13 cellular contexts compared by ENCODE assay signal in the genomic region with DNA sequence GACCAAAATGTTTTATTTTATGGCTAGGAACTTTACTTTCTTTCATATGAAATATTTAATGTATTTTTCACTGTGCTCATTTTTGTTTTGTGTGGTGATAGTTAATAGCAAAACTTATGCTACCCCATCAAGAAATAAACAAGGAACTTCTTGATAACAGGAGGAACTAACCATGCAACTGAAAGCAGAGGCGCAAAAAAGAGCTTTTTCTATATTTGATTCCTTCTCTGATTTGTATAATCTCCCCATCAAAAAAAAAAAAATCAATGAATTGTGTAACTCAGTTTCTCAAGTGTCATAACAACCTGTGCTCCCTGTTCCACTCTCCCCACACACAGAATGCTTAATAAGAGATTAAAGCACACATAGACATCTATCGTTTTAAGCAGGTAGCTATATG.
DNase-seq lines count a peak whose midpoint lies in the region; ATAC-seq and TF ChIP-seq lines count a peak whose summit lies in the region.
"Had no signal": no experiment of that assay in that cellular context is flagged by ENCODE, and none has a peak within 500 bp of the region (broad histone marks: within the 10 kb centered on the region; RNA-seq: fewer than 3 reads in every experiment).

No MANE protein-coding gene starts in this region.

- H3K9me3 Mint-ChIP-seq in CD14-positive monocyte = peaks cover 0 to 2% (median 0%) of the 10 kb centered on the region in 7 donors
- H3K9me3 Mint-ChIP-seq: nephron progenitor cell; stimulated activated naive CD8-positive, alpha-beta T cell treated with anti-CD3 and anti-CD28 coated beads, Interleukin-15, amount 100 ng/mL, for 72 hours had no signal

- H3K36me3 ChIP-seq in GM23248 (ENCODE audit: low read depth) (no peaks in the 10 kb centered on the region), left lung (no peaks in the 10 kb centered on the region), spleen (no peaks in the 10 kb centered on the region)

- 0 out of 2 replicates have a peak overlapping the region, but pooled peaks have one; percentile 83 for H2AFZ ChIP-seq in GM23248

- H3F3A ChIP-seq in GM23248 (ENCODE audit: insufficient read depth) = peaks cover 19% of the 10 kb centered on the region

- ATAC-seq in left lung (no peak), HG02938 (IDR thresholded peaks at IDR 0.05; ENCODE audit: unreplicated experiment) (no peak)
- ATAC-seq: stimulated activated naive CD8-positive, alpha-beta T cell treated with anti-CD3 and anti-CD28 coated beads, Interleukin-15, amount 100 ng/mL, for 72 hours had no signal

- no peak for TF ChIP-seq POLR2A in spleen (IDR thresholded peaks at IDR 0.05)

- H4K20me1 ChIP-seq in GM23248 (ENCODE audit: insufficient read depth) = no peaks in the 10 kb centered on the region

- H3K27me3 Mint-ChIP-seq in CD14-positive monocyte (ENCODE audit: low read depth in 3 of 3) = peaks cover 0 to 7% (median 0%) of the 10 kb centered on the region in 3 donors
- H3K27me3 Mint-ChIP-seq: stimulated activated naive CD8-positive, alpha-beta T cell treated with anti-CD3 and anti-CD28 coated beads, Interleukin-15, amount 100 ng/mL, for 72 hours had no signal

- no peak for DNase-seq in CD14-positive monocyte (ENCODE audit: low spot score)
- DNase-seq in GM23248 = no peak
- no peak for DNase-seq in left lung
- no peak for DNase-seq in spleen
- no peak for DNase-seq in NCI-H446 treated with DMSO at 0.1 percent for 48 hours (lab: John Stamatoyannopoulos, UW)
- no peak for DNase-seq in NCI-H2227 treated with DMSO at 0.1 percent for 48 hours (lab: John Stamatoyannopoulos, UW)
- DNase-seq: activated gamma-delta T cell treated with Interleukin-2 at 50 U/mL for 16 hours; DMS 273 treated with DMSO at 0.1 percent for 48 hours; NCI-H1694; nephron progenitor cell; SHP77 treated with DMSO at 0.1 percent for 48 hours; stimulated activated naive CD8-positive, alpha-beta T cell treated with anti-CD3 and anti-CD28 coated beads, Interleukin-15, amount 100 ng/mL, for 72 hours had no signal

- peaks cover 3 to 4% of the 10 kb centered on the region in 2 donors for H3K36me3 Mint-ChIP-seq in CD14-positive monocyte

- TF ChIP-seq CTCF in CD14-positive monocyte (IDR thresholded peaks at IDR 0.05) (no peak), left lung (IDR thresholded peaks at IDR 0.05) (no peak), spleen (IDR thresholded peaks at IDR 0.05 in 8 of 11, conservative IDR thresholded peaks at IDR 0.05 in 3 of 11) (no peak)

- intact Hi-C loops in CD14-positive monocyte (cut with micrococcal nuclease) (loop anchor here in 1 of 2 donors (5.0 kb wide), 1 partner anchor 70 kb away; a partner anchor contains a TSS), left lung (cut with DNase I) (no loop called here), spleen (cut with DNase I; ENCODE audit: low total_unique reads) (no loop called here)

- no peaks in the 10 kb centered on the region for H3K79me2 ChIP-seq in GM23248 (ENCODE audit: insufficient read depth)

- H3K4me1 ChIP-seq in GM23248 (ENCODE audit: insufficient read depth) (peaks cover 26% of the 10 kb centered on the region), left lung (peaks cover 14 to 60% of the 10 kb centered on the region in 2 donors), spleen (peaks cover 0 to 67% (median 19%) of the 10 kb centered on the region in 6 donors)

- no peaks in the 10 kb centered on the region for H3K9me3 ChIP-seq in GM23248 (ENCODE audit: low read depth)
- H3K9me3 ChIP-seq in left lung = no peaks in the 10 kb centered on the region
- H3K9me3 ChIP-seq in spleen = no peaks in the 10 kb centered on the region

- H3K27ac Mint-ChIP-seq in CD14-positive monocyte = peak overlapping the region; percentile 98 to 99 (median 99)
- H3K27ac Mint-ChIP-seq: stimulated activated naive CD8-positive, alpha-beta T cell treated with anti-CD3 and anti-CD28 coated beads, Interleukin-15, amount 100 ng/mL, for 72 hours had no signal

- in situ Hi-C loops in GM23248 (cut with MboI) = no loop called here

- peak overlapping the region; percentile 43 to 82 for H3K4me3 Mint-ChIP-seq in CD14-positive monocyte
- H3K4me3 Mint-ChIP-seq: nephron progenitor cell; stimulated activated naive CD8-positive, alpha-beta T cell treated with anti-CD3 and anti-CD28 coated beads, Interleukin-15, amount 100 ng/mL, for 72 hours had no signal

- no peaks in the 10 kb centered on the region for H3K9me2 ChIP-seq in GM23248 (ENCODE audit: insufficient read depth)

- no peak overlapping the region for H3K4me2 ChIP-seq in GM23248 (ENCODE audit: unreplicated experiment)

- H3K4me1 Mint-ChIP-seq in CD14-positive monocyte = peaks cover 62% of the 10 kb centered on the region

- H3K27ac ChIP-seq in GM23248 (no peak overlapping the region), left lung (peak overlapping the region; percentile 77 to 99), spleen (peak overlapping the region in 7 of 8 donors; percentile 73 to 95 (median 84))

- no peak overlapping the region for H3K9ac ChIP-seq in GM23248

- WGBS in GM23248 (ENCODE audit: low coverage in 1 of 2, low lambda C conversion rate in 2 of 2, missing lambda C conversion rate in 2 of 2), 2 experiments = 69 to 86% methylated on average over 2 of the region's 2 CpGs
- 52 to 75% (median 60%) methylated on average over 2 of the region's 2 CpGs for WGBS in spleen, 5 donors

- H3K4me3 ChIP-seq in GM23248 = no peak overlapping the region
- H3K4me3 ChIP-seq in left lung = no peak overlapping the region
- H3K4me3 ChIP-seq in spleen = peak overlapping the region in 1 of 8 donors; percentile 54

- no peaks in the 10 kb centered on the region for H3K27me3 ChIP-seq in GM23248 (replicated peaks; ENCODE audit: insufficient read depth)
- H3K27me3 ChIP-seq in left lung = no peaks in the 10 kb centered on the region
- no peaks in the 10 kb centered on the region for H3K27me3 ChIP-seq in spleen (replicated peaks in 1 of 7)
